ENCODE assay signal across 8 cellular contexts in genomic region chr11:3422380-3423137, GRCh38. TPM values are rescaled to one million over a fixed set of nuclear protein-coding genes. Genes with fewer than 3 reads are reported as not detected.
DNase-seq lines count a peak whose midpoint lies in the region; ATAC-seq, FAIRE-seq and TF ChIP-seq lines count a peak whose summit lies in the region.
"Not testable (repeated sequence)": the region's sequence is repeated elsewhere in the genome, so short reads cannot be mapped to it uniquely, and the experiment has no call there.

No MANE protein-coding gene starts in this region.

- DNase-seq in GM12892 (ENCODE audit: insufficient read length) (peak; percentile 58), NCI-H1694 treated with DMSO at 0.1 percent for 48 hours (lab: John Stamatoyannopoulos, UW) (peak; percentile 88), T-helper 17 cell (peak; percentile 94 to 98 (median 97)), left ventricle myocardium superior (peak; percentile 100), prostate gland (ENCODE audit: low spot score) (peak; percentile 99), ureter (ENCODE audit: low spot score) (peak; percentile 100)

- not testable (repeated sequence) for H3K9me3 ChIP-seq in T-helper 17 cell (ENCODE audit: control insufficient read depth, low read length, poor library complexity, severe bottlenecking); prostate gland

- WGBS in prostate gland, result under 1% methylated on average over 66 of the region's 66 CpGs

- not testable (repeated sequence) for TF ChIP-seq CTCF in prostate gland (IDR thresholded peaks at IDR 0.05)

- H3K36me3 Mint-ChIP-seq in T-helper 17 cell (ENCODE audit: low read depth), result not testable (repeated sequence)

- peak overlapping the region; percentile 86 for H3K27ac Mint-ChIP-seq in T-helper 17 cell

- H3K27ac ChIP-seq in angular gyrus (ENCODE audit: low read depth, low read length) (peak overlapping the region; percentile 66), prostate gland (peak overlapping the region; percentile 69 to 90)

- peak overlapping the region; percentile 59 to 60 for H3K4me3 ChIP-seq in prostate gland

- not testable (repeated sequence) for H3K27me3 ChIP-seq in prostate gland (replicated peaks; ENCODE audit: insufficient read depth)

- peak; percentile 97 for ATAC-seq in HG02938 (IDR thresholded peaks at IDR 0.05; ENCODE audit: unreplicated experiment)
- peak; percentile 97 for ATAC-seq in T-helper 17 cell
- peak; percentile 100 for ATAC-seq in left ventricle myocardium superior

- H3K27me3 Mint-ChIP-seq in T-helper 17 cell, result not testable (repeated sequence)

- intact Hi-C loops in left ventricle myocardium superior (cut with micrococcal nuclease); prostate gland (cut with DNase I): not testable (repeated sequence)

- not testable (repeated sequence) for H3K4me1 ChIP-seq in prostate gland (replicated peaks)

- TF ChIP-seq POLR2A in GM12892 (IDR thresholded peaks at IDR 0.05; ENCODE audit: low read depth, low read length); prostate gland (IDR thresholded peaks at IDR 0.05): not testable (repeated sequence)

- H3K4me3 Mint-ChIP-seq in T-helper 17 cell, result peak overlapping the region; percentile 93

- FAIRE-seq in GM12892 (lab: Jason Lieb, UNC), result peak; percentile 67

- not testable (repeated sequence) for H3K36me3 ChIP-seq in prostate gland

- H3K4me1 Mint-ChIP-seq in T-helper 17 cell, result not testable (repeated sequence)

RNA-seq across cellular contexts. Expression of gene ZNF195, which starts 43.6 kb away (rescaled TPM):
- 28.3 TPM for polyA plus RNA-seq in GM12892 (2012; ENCODE audit: missing spikeins)
- total RNA-seq in T-helper 17 cell, result 10 to 100 TPM; 21.5 to 27.6 TPM
- 10.5 TPM for total RNA-seq in left ventricle myocardium superior
- total RNA-seq in prostate gland, result 10 to 100 TPM; 29.6 to 33.2 TPM
- total RNA-seq in ureter, result 51.4 TPM

Comparison
In these comparisons a context has a peak if more than half of its experiments do, and no peak if none do; other contexts are left out.
1. Peak in every context shown above with its lines: DNase-seq, ATAC-seq, H3K4me3 ChIP-seq and H3K27ac ChIP-seq.